ENCODE assay signal across 12 cellular contexts in genomic region chr6:42101186-42101657, GRCh38. TPM values are rescaled to one million over a fixed set of nuclear protein-coding genes. Genes with fewer than 3 reads are reported as not detected.
DNase-seq lines count a peak whose midpoint lies in the region; ATAC-seq, FAIRE-seq and TF ChIP-seq lines count a peak whose summit lies in the region.
"Had no signal": no experiment of that assay in that cellular context is flagged by ENCODE, and none has a peak within 500 bp of the region (broad histone marks: within the 10 kb centered on the region; RNA-seq: fewer than 3 reads in every experiment).

No MANE protein-coding gene starts in this region.

- TF ChIP-seq POLR2A in breast epithelium (IDR thresholded peaks at IDR 0.05) (no peak), HepG2 (IDR thresholded peaks at IDR 0.05; ENCODE audit: insufficient read depth in 1 of 2, low read depth in 2 of 2, low read length in 2 of 2) (no peak)

- H3K9me3 ChIP-seq in cardiac muscle cell (ENCODE audit: low read depth), result no peaks in the 10 kb centered on the region
- H3K9me3 ChIP-seq in breast epithelium, result no peaks in the 10 kb centered on the region
- no peaks in the 10 kb centered on the region for H3K9me3 ChIP-seq in HepG2 (ENCODE audit: low read length)
- H3K9me3 ChIP-seq in upper lobe of right lung, result no peaks in the 10 kb centered on the region

- no peak overlapping the region for H2AFZ ChIP-seq in HepG2 (ENCODE audit: low read length)

- H3K4me3 ChIP-seq in cardiac muscle cell, result no peak overlapping the region
- no peak overlapping the region for H3K4me3 ChIP-seq in breast epithelium
- no peak overlapping the region for H3K4me3 ChIP-seq in HepG2 (replicated peaks in 1 of 3; ENCODE audit: insufficient read depth in 1 of 3, low read depth in 2 of 3, low read length in 3 of 3)
- H3K4me3 ChIP-seq in upper lobe of right lung, result no peak overlapping the region

- DNase-seq in cardiac muscle cell (ENCODE audit: low read depth in 1 of 2, low spot score in 1 of 2), result peak in 1 of 2 donors; percentile 64
- DNase-seq in left cardiac atrium, result no peak
- DNase-seq in breast epithelium (ENCODE audit: low spot score in 2 of 2), result peak; percentile 40 to 61
- peak; percentile 56 for DNase-seq in HepG2 (ENCODE audit: low spot score)
- no peak for DNase-seq in upper lobe of right lung
- DNase-seq in germinal center (ENCODE audit: low spot score), result no peak
- no peak for DNase-seq in NCI-H2171 (lab: John Stamatoyannopoulos, UW)
- DNase-seq in nucleus accumbens (lab: John Stamatoyannopoulos, UW), result no peak
- DNase-seq: activated CD4-positive, alpha-beta T cell treated with anti-CD3 and anti-CD28 coated beads, Interleukin-2, amount 50 U/mL, for 1 hour; immature natural killer cell had no signal

- no peaks in the 10 kb centered on the region for H3K79me2 ChIP-seq in HepG2 (ENCODE audit: insufficient read depth, low read length)

- H3K9ac ChIP-seq in HepG2 (ENCODE audit: insufficient read depth, low read depth, low read length), result no peak overlapping the region

- TF ChIP-seq EP300 in HepG2 (IDR thresholded peaks at IDR 0.05; ENCODE audit: low read depth in 2 of 2, low read length in 2 of 2) (no peak), HepG2 (CRISPR knock-in tag; IDR thresholded peaks at IDR 0.05; ENCODE audit: borderline replicate concordance) (no peak)

- no peak for TF ChIP-seq RAD21 in HepG2 (CRISPR knock-in tag; IDR thresholded peaks at IDR 0.05)

- H3K36me3 ChIP-seq in cardiac muscle cell, result no peaks in the 10 kb centered on the region
- no peaks in the 10 kb centered on the region for H3K36me3 ChIP-seq in breast epithelium
- no peaks in the 10 kb centered on the region for H3K36me3 ChIP-seq in HepG2 (replicated peaks in 1 of 2; ENCODE audit: control insufficient read depth in 1 of 2, insufficient read depth in 2 of 2, low read length in 2 of 2)
- H3K36me3 ChIP-seq in upper lobe of right lung, result no peaks in the 10 kb centered on the region

- intact Hi-C loops in left cardiac atrium (cut with DNase I) (no loop called here), breast epithelium (cut with DNase I; ENCODE audit: low total_unique reads) (no loop called here), HepG2 (cut with micrococcal nuclease; ENCODE audit: unreplicated experiment) (loop anchor here (2.0 kb wide), 1 partner anchor 18 kb away; no protein-coding TSS in a partner anchor), upper lobe of right lung (cut with DNase I) (no loop called here)

- H3K27me3 ChIP-seq in cardiac muscle cell (no peaks in the 10 kb centered on the region), breast epithelium (no peaks in the 10 kb centered on the region), HepG2 (ENCODE audit: control insufficient read depth in 1 of 2, insufficient read depth in 2 of 2, low read length in 2 of 2) (no peaks in the 10 kb centered on the region), upper lobe of right lung (no peaks in the 10 kb centered on the region)

- H3K4me1 ChIP-seq in cardiac muscle cell (ENCODE audit: low read depth) (peaks cover 44% of the 10 kb centered on the region), breast epithelium (peaks cover 0 to 12% of the 10 kb centered on the region in 2 donors), HepG2 (ENCODE audit: insufficient read depth, low read length) (peaks cover 87% of the 10 kb centered on the region), upper lobe of right lung (peaks cover 27% of the 10 kb centered on the region)

- H3K4me2 ChIP-seq in HepG2 (ENCODE audit: low read depth, low read length), result peak overlapping the region; percentile 9

- H3K27ac ChIP-seq in cardiac muscle cell (peak overlapping the region; percentile 45), breast epithelium (peak overlapping the region; percentile 77 to 91), HepG2 (ENCODE audit: extremely low read length, insufficient read depth, low read length) (no peak overlapping the region), upper lobe of right lung (peak overlapping the region; percentile 68)
- H3K27ac ChIP-seq: HL-60 had no signal

- no peak for FAIRE-seq in HepG2 (lab: Jason Lieb, UNC)
- FAIRE-seq: endometrium had no signal

- no peaks in the 10 kb centered on the region for H4K20me1 ChIP-seq in HepG2 (ENCODE audit: insufficient read depth, low read length)

- ATAC-seq in left cardiac atrium (no peak), HepG2 (0 out of 3 replicates have a peak, but pooled peaks have one; percentile 1), upper lobe of right lung (peak; percentile 5)

- TF ChIP-seq CTCF in cardiac muscle cell (IDR thresholded peaks at IDR 0.05; ENCODE audit: low read depth, low read length), result no peak
- no peak for TF ChIP-seq CTCF in breast epithelium (IDR thresholded peaks at IDR 0.05)
- no peak for TF ChIP-seq CTCF in HepG2 (CRISPR knock-in tag; IDR thresholded peaks at IDR 0.05)
- no peak for TF ChIP-seq CTCF in upper lobe of right lung (IDR thresholded peaks at IDR 0.05)

- POLR2A ChIA-PET in HepG2 (lab: Yijun Ruan, JAX), result interaction anchor here (1.6 to 4.0 kb wide), 3 partner anchors 12 to 36 kb away, joined by 3 to 34 read pairs (median 34); no protein-coding TSS in a partner anchor

- CTCF ChIA-PET in HepG2 (lab: Yijun Ruan, JAX; ENCODE audit: low intra/inter-chr PET ratio, low total read pairs), result no interaction called here

- WGBS in HepG2 (ENCODE audit: low lambda C conversion rate), result 50% methylated on average over 8 of the region's 8 CpGs

- in situ Hi-C loops in HepG2 (cut with HindIII; ENCODE audit: extremely low pct_ligation_motif_present, low pct_unique_long_range_greater_than_20kb), result no loop called here

- no TSS peak for BruUV-seq in HepG2 (replicated peaks; lab: Mats Ljungman, UMichigan)

TF ChIP-seq in HepG2, 621 proteins besides CTCF, POLR2A, EP300 and RAD21 (continues in another document):
- TF ChIP-seq ZNF180 (CRISPR knock-in tag; IDR thresholded peaks at IDR 0.05; ENCODE audit: borderline replicate concordance, low read depth) (no peak), MED1 (CRISPR knock-in tag; IDR thresholded peaks at IDR 0.05) (no peak), SNAPC2 (CRISPR knock-in tag; IDR thresholded peaks at IDR 0.05) (no peak), SIN3B (IDR thresholded peaks at IDR 0.05; ENCODE audit: low read length) (no peak)

RNA-seq across cellular contexts. Expression of gene C6orf132, which starts 41.2 kb away (rescaled TPM):
- total RNA-seq in cardiac muscle cell (1.7 and 2.7 TPM in 2 replicates), left cardiac atrium (1 to 10 TPM; 1.5 to 2.6 TPM), breast epithelium (10 to 100 TPM in 2 of 3 donors, 1 to 10 TPM in 1; 4.2 to 20.2 (median 10.2) TPM), HepG2 (2016; rRNA removed; fragmentation: Illumina TruSeq; extraction: Trizol) (1.5 and 3.0 TPM in 2 replicates), upper lobe of right lung (11.5 TPM)
- polyA plus RNA-seq in cardiac muscle cell (0.49 and 0.56 TPM in 2 replicates), HepG2 (2011; rRNA removed) (0.78 and 0.85 TPM in 2 replicates)
- 3.8 and 6.3 TPM in 2 replicates for total RNA-seq in HepG2 (2016; cell fraction: cytosol; rRNA removed; fragmentation: Illumina TruSeq; extraction: Trizol; ENCODE audit: low read depth)
- total RNA-seq in HepG2 (2016; cell fraction: insoluble cytoplasmic fraction; rRNA removed; fragmentation: Illumina TruSeq; extraction: Trizol), result 1.5 and 2.5 TPM in 2 replicates
- 5.3 and 6.4 TPM in 2 replicates for total RNA-seq in HepG2 (2016; cell fraction: membrane; rRNA removed; fragmentation: Illumina TruSeq; extraction: Trizol)
- total RNA-seq in HepG2 (2016; cell fraction: nucleus; rRNA removed; fragmentation: Illumina TruSeq; extraction: Trizol), result 0.78 and 1.4 TPM in 2 replicates
- polyA plus RNA-seq in HepG2 (2011; cell fraction: cytosol; rRNA removed), result 0.46 and 0.76 TPM in 2 replicates
- polyA plus RNA-seq in HepG2 (2011; cell fraction: nucleus; rRNA removed), result 0.88 and 1.0 TPM in 2 replicates
- 0.83 and 1.1 TPM in 2 replicates for polyA plus RNA-seq in HepG2 (2012)
- 7.0 and 9.3 TPM in 2 replicates for polyA plus RNA-seq in HepG2 (2016; cell fraction: cytosol; fragmentation: Illumina TruSeq; extraction: Trizol; ENCODE audit: low read depth)
- polyA plus RNA-seq in HepG2 (2016; cell fraction: insoluble cytoplasmic fraction; fragmentation: Illumina TruSeq; extraction: Trizol; ENCODE audit: low read depth), result 1.6 and 3.8 TPM in 2 replicates
- 6.1 and 6.6 TPM in 2 replicates for polyA plus RNA-seq in HepG2 (2016; cell fraction: membrane; fragmentation: Illumina TruSeq; extraction: Trizol; ENCODE audit: low read depth)
- 1.1 and 1.6 TPM in 2 replicates for polyA plus RNA-seq in HepG2 (2016; cell fraction: nucleus; fragmentation: Illumina TruSeq; extraction: Trizol; ENCODE audit: insufficient read depth, low read depth)
- polyA minus RNA-seq in HepG2 (2011; rRNA and poly(A)+ RNA removed; ENCODE audit: low replicate concordance), result 0.30 and 0.56 TPM in 2 replicates
- polyA minus RNA-seq in HepG2 (2011; cell fraction: cytosol; rRNA and poly(A)+ RNA removed), result 0.97 TPM in 1 of 2 replicates, not detected in the other
- polyA minus RNA-seq in HepG2 (2011; cell fraction: nucleus; rRNA and poly(A)+ RNA removed), result 0.50 and 0.64 TPM in 2 replicates

RNA-seq across cellular contexts. Expression of gene TAF8, which starts 50.9 kb away (rescaled TPM):
- total RNA-seq in cardiac muscle cell (26.7 and 31.6 TPM in 2 replicates), left cardiac atrium (10 to 100 TPM; 20.5 to 25.3 TPM), breast epithelium (10 to 100 TPM; 15.7 to 25.4 (median 21.1) TPM), HepG2 (2016; rRNA removed; fragmentation: Illumina TruSeq; extraction: Trizol) (20.2 and 25.2 TPM in 2 replicates), upper lobe of right lung (31.1 TPM)
- polyA plus RNA-seq in cardiac muscle cell (18.3 and 25.8 TPM in 2 replicates), HepG2 (2011; rRNA removed) (23.8 and 25.8 TPM in 2 replicates)
- 5.3 and 5.6 TPM in 2 replicates for total RNA-seq in HepG2 (2016; cell fraction: cytosol; rRNA removed; fragmentation: Illumina TruSeq; extraction: Trizol; ENCODE audit: low read depth)
- 18.4 and 26.1 TPM in 2 replicates for total RNA-seq in HepG2 (2016; cell fraction: insoluble cytoplasmic fraction; rRNA removed; fragmentation: Illumina TruSeq; extraction: Trizol)
- 7.7 and 11.1 TPM in 2 replicates for total RNA-seq in HepG2 (2016; cell fraction: membrane; rRNA removed; fragmentation: Illumina TruSeq; extraction: Trizol)
- 25.6 and 26.1 TPM in 2 replicates for total RNA-seq in HepG2 (2016; cell fraction: nucleus; rRNA removed; fragmentation: Illumina TruSeq; extraction: Trizol)
- 14.5 and 19.7 TPM in 2 replicates for polyA plus RNA-seq in HepG2 (2011; cell fraction: cytosol; rRNA removed)
- polyA plus RNA-seq in HepG2 (2011; cell fraction: nucleus; rRNA removed), result 30.8 and 36.5 TPM in 2 replicates
- polyA plus RNA-seq in HepG2 (2012), result 8.9 and 11.5 TPM in 2 replicates
- 2.2 and 2.4 TPM in 2 replicates for polyA plus RNA-seq in HepG2 (2016; cell fraction: cytosol; fragmentation: Illumina TruSeq; extraction: Trizol; ENCODE audit: low read depth)
- 11.5 and 15.5 TPM in 2 replicates for polyA plus RNA-seq in HepG2 (2016; cell fraction: insoluble cytoplasmic fraction; fragmentation: Illumina TruSeq; extraction: Trizol; ENCODE audit: low read depth)
- 2.5 and 3.1 TPM in 2 replicates for polyA plus RNA-seq in HepG2 (2016; cell fraction: membrane; fragmentation: Illumina TruSeq; extraction: Trizol; ENCODE audit: low read depth)
- polyA plus RNA-seq in HepG2 (2016; cell fraction: nucleus; fragmentation: Illumina TruSeq; extraction: Trizol; ENCODE audit: insufficient read depth, low read depth), result 23.7 and 26.1 TPM in 2 replicates
- polyA minus RNA-seq in HepG2 (2011; rRNA and poly(A)+ RNA removed; ENCODE audit: low replicate concordance), result 73.6 and 87.5 TPM in 2 replicates
- 12.6 and 13.8 TPM in 2 replicates for polyA minus RNA-seq in HepG2 (2011; cell fraction: cytosol; rRNA and poly(A)+ RNA removed)
- 74.5 and 84.5 TPM in 2 replicates for polyA minus RNA-seq in HepG2 (2011; cell fraction: nucleus; rRNA and poly(A)+ RNA removed)

Comparison
In these comparisons a context has a peak if more than half of its experiments do, and no peak if none do; other contexts are left out.
1. DNase-seq: peak in breast epithelium (2 of 2) and HepG2 (single experiment); none in left cardiac atrium (single experiment), upper lobe of right lung (single experiment), germinal center (single experiment), NCI-H2171 (single experiment) and nucleus accumbens (0 of 56).
2. ATAC-seq: peak in HepG2 (single experiment) and upper lobe of right lung (single experiment); none in left cardiac atrium (0 of 2).